In the genomic region with DNA sequence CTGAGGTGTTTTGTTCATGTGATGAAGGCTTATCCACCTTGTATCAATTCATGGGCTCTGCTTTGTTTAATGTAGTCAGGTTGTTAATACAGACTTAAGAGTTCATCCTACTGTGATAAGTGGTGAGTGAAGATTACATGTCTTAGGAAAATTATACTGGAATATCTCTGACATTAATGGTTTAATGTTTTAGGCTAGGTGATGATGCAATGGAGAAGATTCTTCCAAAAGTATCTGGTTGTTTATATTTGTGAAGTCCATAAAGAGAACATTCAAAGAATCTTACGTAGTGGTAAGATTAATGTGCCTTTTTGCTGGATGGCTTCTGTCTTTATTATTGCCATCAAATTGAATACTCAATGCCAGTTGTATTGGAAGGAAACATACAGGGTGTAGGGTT, we compare ENCODE assay signal across 32 cellular contexts.
"Had no signal": no experiment of that assay in that cellular context is flagged by ENCODE, and none has a peak within 500 bp of the region (broad histone marks: within the 10 kb centered on the region; RNA-seq: fewer than 3 reads in every experiment).

No MANE protein-coding gene starts in this region.

- H3K36me3 ChIP-seq: adrenal gland, ascending aorta, breast epithelium, colonic mucosa, heart left ventricle, WERI-Rb-1 had no signal

- DNase-seq: activated B cell treated with CpG ODN at 0.5 μM for 24 hours; activated CD4-positive, alpha-beta T cell treated with anti-CD3 and anti-CD28 coated beads for 48 hours; activated CD4-positive, alpha-beta T cell treated with anti-CD3 and anti-CD28 coated beads, Interleukin-2, amount 50 U/mL, for 1 hour; activated CD4-positive, alpha-beta T cell treated with anti-CD3 and anti-CD28 coated beads, Interleukin-2, amount 50 U/mL, for 48 hours; activated CD8-positive, alpha-beta memory T cell treated with anti-CD3 and anti-CD28 coated beads for 24 hours; activated CD8-positive, alpha-beta T cell treated with anti-CD3 and anti-CD28 coated beads for 36 hours; activated effector memory CD4-positive, alpha-beta T cell treated with Interleukin-2 at 50 U/mL for 16 hours; activated gamma-delta T cell treated with Interleukin-2 at 50 U/mL for 16 hours; activated naive CD4-positive, alpha-beta T cell treated with Interleukin-2 at 50 U/mL for 16 hours; activated naive CD8-positive, alpha-beta T cell treated with anti-CD3 and anti-CD28 coated beads for 36 hours; activated naive CD8-positive, alpha-beta T cell treated with anti-CD3 and anti-CD28 coated beads, Interleukin-2, amount 50 U/mL, for 24 hours; activated T-cell treated with anti-CD3 and anti-CD28 coated beads, Interleukin-2, amount 50 U/mL, for 4 hours; adrenal gland; central memory CD4-positive, alpha-beta T cell; cerebellar nuclear complex; colonic mucosa; effector CD8-positive, alpha-beta T cell; esophagus squamous epithelium; foreskin fibroblast; heart left ventricle; T-helper 17 cell; T1000; WERI-Rb-1 had no signal

- H3K4me3 ChIP-seq: adrenal gland, ascending aorta, breast epithelium, cardiac muscle cell, colonic mucosa, esophagus squamous epithelium, heart left ventricle had no signal

- H3K27me3 Mint-ChIP-seq: activated B cell treated with CpG ODN at 0.5 μM for 24 hours; activated CD8-positive, alpha-beta T cell treated with anti-CD3 and anti-CD28 coated beads for 36 hours; activated naive CD4-positive, alpha-beta T cell treated with anti-CD3 and anti-CD28 coated beads, Interleukin-2, amount 50 U/mL, for 24 hours; activated naive CD8-positive, alpha-beta T cell treated with anti-CD3 and anti-CD28 coated beads for 36 hours; activated naive CD8-positive, alpha-beta T cell treated with anti-CD3 and anti-CD28 coated beads, Interleukin-2, amount 50 U/mL, for 24 hours; activated T-helper 17 cell treated with anti-CD3 and anti-CD28 coated beads, Interleukin-2, amount 50 U/mL, for 72 hours; brain; T-helper 17 cell had no signal

- H3K4me3 Mint-ChIP-seq: activated B cell treated with CpG ODN at 0.5 μM for 24 hours; activated CD8-positive, alpha-beta T cell treated with anti-CD3 and anti-CD28 coated beads for 36 hours; activated naive CD4-positive, alpha-beta T cell treated with anti-CD3 and anti-CD28 coated beads, Interleukin-2, amount 50 U/mL, for 24 hours; activated naive CD8-positive, alpha-beta T cell treated with anti-CD3 and anti-CD28 coated beads for 36 hours; activated naive CD8-positive, alpha-beta T cell treated with anti-CD3 and anti-CD28 coated beads, Interleukin-2, amount 50 U/mL, for 24 hours; activated T-cell treated with anti-CD3 and anti-CD28 coated beads, Interleukin-2, amount 50 U/mL, for 4 hours; activated T-helper 17 cell treated with anti-CD3 and anti-CD28 coated beads, Interleukin-2, amount 50 U/mL, for 72 hours; brain; T-helper 17 cell; T-helper 2 cell treated with Interferon-gamma antibody and Interleukin-4, amounts not matched to agents 5 μg/mL and 100 μg/mL, for 36 hours had no signal

- H3K9me3 ChIP-seq: colonic mucosa had no signal

- H3K4me1 ChIP-seq: adrenal gland, ascending aorta, breast epithelium, colonic mucosa, esophagus squamous epithelium, heart left ventricle had no signal

- H3K27me3 ChIP-seq: adrenal gland, ascending aorta, breast epithelium, cardiac muscle cell, colonic mucosa, esophagus squamous epithelium, heart left ventricle had no signal

- H3K27ac Mint-ChIP-seq: activated B cell treated with CpG ODN at 0.5 μM for 24 hours; activated CD8-positive, alpha-beta T cell treated with anti-CD3 and anti-CD28 coated beads for 36 hours; activated naive CD4-positive, alpha-beta T cell treated with anti-CD3 and anti-CD28 coated beads, Interleukin-2, amount 50 U/mL, for 24 hours; activated naive CD8-positive, alpha-beta T cell treated with anti-CD3 and anti-CD28 coated beads for 36 hours; activated naive CD8-positive, alpha-beta T cell treated with anti-CD3 and anti-CD28 coated beads, Interleukin-2, amount 50 U/mL, for 24 hours; activated T-helper 17 cell treated with anti-CD3 and anti-CD28 coated beads, Interleukin-2, amount 50 U/mL, for 72 hours; brain; T-helper 17 cell; T-helper 2 cell treated with Interferon-gamma antibody and Interleukin-4, amounts not matched to agents 5 μg/mL and 100 μg/mL, for 36 hours had no signal

- H3K27ac ChIP-seq: adrenal gland, ascending aorta, breast epithelium, cardiac muscle cell, colonic mucosa, epithelial cell of prostate, esophagus squamous epithelium, heart left ventricle, WERI-Rb-1 had no signal

- ATAC-seq: activated CD4-positive, CD25-positive, alpha-beta regulatory T cell treated with anti-CD3 and anti-CD28 coated beads, Interleukin-2, amount 50 U/mL, for 24 hours; activated CD8-positive, alpha-beta T cell treated with anti-CD3 and anti-CD28 coated beads for 36 hours; activated naive CD8-positive, alpha-beta T cell treated with anti-CD3 and anti-CD28 coated beads, Interleukin-2, amount 50 U/mL, for 24 hours; activated T-cell treated with anti-CD3 and anti-CD28 coated beads, Interleukin-2, amount 50 U/mL, for 4 hours; activated T-helper 17 cell treated with anti-CD3 and anti-CD28 coated beads, Interleukin-2, amount 50 U/mL, for 72 hours; heart left ventricle; T-helper 17 cell had no signal

- H3K4me1 Mint-ChIP-seq: activated B cell treated with CpG ODN at 0.5 μM for 24 hours; activated naive CD4-positive, alpha-beta T cell treated with anti-CD3 and anti-CD28 coated beads, Interleukin-2, amount 50 U/mL, for 24 hours; activated naive CD8-positive, alpha-beta T cell treated with anti-CD3 and anti-CD28 coated beads for 36 hours; activated naive CD8-positive, alpha-beta T cell treated with anti-CD3 and anti-CD28 coated beads, Interleukin-2, amount 50 U/mL, for 24 hours; activated T-helper 17 cell treated with anti-CD3 and anti-CD28 coated beads, Interleukin-2, amount 50 U/mL, for 72 hours; brain; T-helper 17 cell had no signal
